In genomic region chr1:109634292-109634691, GRCh38 we compare ENCODE assay signal across 1 cellular context.
TF ChIP-seq lines count a peak whose summit lies in the region.

No MANE protein-coding gene starts in this region.

TF ChIP-seq in K562, 482 proteins besides CTCF, POLR2A, EP300 and RAD21:
- TF ChIP-seq BCOR (IDR thresholded peaks at IDR 0.05): peak; percentile 64
- TF ChIP-seq XRCC4 (IDR thresholded peaks at IDR 0.05; ENCODE audit: extremely low read depth, insufficient read depth, insufficient read length): no peak
- TF ChIP-seq ZFP36 (IDR thresholded peaks at IDR 0.05; ENCODE audit: low read depth, low read length, partially characterized antibody): peak; percentile 78
